ENCODE assay signal across 8 cellular contexts in the genomic region with DNA sequence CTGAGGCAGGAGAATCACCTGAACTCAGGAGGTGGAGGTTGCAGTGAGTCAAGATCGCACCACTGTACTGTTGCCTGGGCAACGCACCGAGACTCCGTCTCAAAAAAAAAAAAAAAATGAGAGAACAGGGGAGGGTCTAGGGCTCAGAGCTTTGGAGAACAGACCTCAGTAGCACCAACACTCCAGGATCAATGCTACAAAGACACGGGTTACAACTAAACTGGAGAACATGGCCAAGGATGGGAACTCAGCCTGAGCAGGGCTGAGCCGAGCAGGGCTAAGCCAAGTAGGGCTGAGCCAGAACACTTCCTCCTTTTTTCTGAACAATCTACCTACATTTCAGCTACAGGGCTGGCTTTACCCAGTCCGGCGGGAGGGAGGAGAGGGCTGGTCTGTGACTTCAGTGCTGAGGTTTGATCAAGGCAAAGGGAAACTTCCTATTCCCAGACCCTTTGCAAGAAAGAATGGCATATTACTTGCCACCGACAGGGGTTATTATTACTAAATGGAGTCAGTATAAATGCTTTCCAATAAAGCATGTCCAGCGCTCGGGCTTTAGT. TPM values are rescaled to one million over a fixed set of nuclear protein-coding genes. Genes with fewer than 3 reads are reported as not detected.
DNase-seq lines count a peak whose midpoint lies in the region; ATAC-seq and TF ChIP-seq lines count a peak whose summit lies in the region.

No MANE protein-coding gene starts in this region.

- H3K27me3 ChIP-seq in uterus = no peaks in the 10 kb centered on the region

- no peaks in the 10 kb centered on the region for H3K36me3 ChIP-seq in uterus

- peak overlapping the region; percentile 98 for H3K27ac Mint-ChIP-seq in mesothelial cell of epicardium

- no peaks in the 10 kb centered on the region for H3K9me3 Mint-ChIP-seq in mesothelial cell of epicardium

- no peaks in the 10 kb centered on the region for H3K9me3 ChIP-seq in uterus

- no peak for TF ChIP-seq POLR2A in uterus (IDR thresholded peaks at IDR 0.05)

- DNase-seq in COLO829 (ENCODE audit: low spot score) (peak; percentile 26), GM20000 (ENCODE audit: low spot score) (peak; percentile 53), T-helper 2 cell (peak in 4 of 5 experiments; percentile 23 to 77 (median 60)), choroid plexus epithelial cell (ENCODE audit: low read depth) (no peak), mesothelial cell of epicardium (ENCODE audit: low spot score in 2 of 2, unreplicated experiment in 2 of 2) (no peak), uterus (no peak), kidney tubule cell (ENCODE audit: low spot score) (no peak)

- H3K4me1 ChIP-seq in uterus = no peaks in the 10 kb centered on the region

- peaks cover 33% of the 10 kb centered on the region for H3K4me1 Mint-ChIP-seq in mesothelial cell of epicardium

- peak; percentile 38 for ATAC-seq in HG03565 (IDR thresholded peaks at IDR 0.05; ENCODE audit: unreplicated experiment)

- peak overlapping the region; percentile 80 to 94 for H3K27ac ChIP-seq in uterus

- no peaks in the 10 kb centered on the region for H3K27me3 Mint-ChIP-seq in mesothelial cell of epicardium (ENCODE audit: low read depth)

- H3K36me3 Mint-ChIP-seq in mesothelial cell of epicardium = no peaks in the 10 kb centered on the region

- intact Hi-C loops in uterus (cut with DNase I; ENCODE audit: low total_unique reads) = no loop called here

- H3K4me3 ChIP-seq in choroid plexus epithelial cell (ENCODE audit: low read depth, low read length) (peak overlapping the region; percentile 61), uterus (peak overlapping the region; percentile 52 to 65)

- H3K4me3 Mint-ChIP-seq in mesothelial cell of epicardium = peak overlapping the region; percentile 80

- no peak for TF ChIP-seq CTCF in GM20000 (IDR thresholded peaks at IDR 0.05; ENCODE audit: extremely low read depth, missing control alignments)
- TF ChIP-seq CTCF in choroid plexus epithelial cell (conservative IDR thresholded peaks at IDR 0.05; ENCODE audit: low read depth, low read length) = peak; percentile 15
- peak; percentile 41 for TF ChIP-seq CTCF in mesothelial cell of epicardium (IDR thresholded peaks at IDR 0.05; ENCODE audit: unreplicated experiment)
- no peak for TF ChIP-seq CTCF in uterus (IDR thresholded peaks at IDR 0.05)

RNA-seq across cellular contexts. Expression of a gene that starts 2.9 kb away (rescaled TPM):
- total RNA-seq in mesothelial cell of epicardium (16.1 to 18.3 TPM (median 16.3 TPM) in 3 replicates), uterus (100 to 1,000 TPM in 1 of 4 donors, 10 to 100 TPM in 2, 1 to 10 TPM in 1; 2.6 to 111 (median 20.7) TPM)

Comparison
In these comparisons a context has a peak if more than half of its experiments do, and no peak if none do; other contexts are left out.
1. DNase-seq: peak in COLO829 (single experiment), GM20000 (single experiment) and T-helper 2 cell (4 of 5); none in choroid plexus epithelial cell (single experiment), mesothelial cell of epicardium (0 of 2), uterus (0 of 2) and kidney tubule cell (single experiment).
2. CTCF ChIP-seq: peak in choroid plexus epithelial cell (single experiment) and mesothelial cell of epicardium (single experiment); none in GM20000 (single experiment) and uterus (0 of 4).